Comparison of ENCODE assay signal across 16 cellular contexts in genomic region chr2:240428245-240428644, GRCh38.
"Had no signal": no experiment of that assay in that cellular context is flagged by ENCODE, and none has a peak within 500 bp of the region (broad histone marks: within the 10 kb centered on the region; RNA-seq: fewer than 3 reads in every experiment).

No MANE protein-coding gene starts in this region.

- H3K36me3 Mint-ChIP-seq: brain; stimulated activated effector memory CD8-positive, alpha-beta T cell treated with anti-CD3 and anti-CD28 coated beads, Interleukin-12 subunit alpha, Interleukin-12 subunit beta, amount 100 ng/mL, for 72 hours had no signal

- ATAC-seq: effector memory CD8-positive, alpha-beta T cell; left ventricle myocardium superior; stimulated activated effector memory CD8-positive, alpha-beta T cell treated with anti-CD3 and anti-CD28 coated beads, Interleukin-12 subunit alpha, Interleukin-12 subunit beta, amount 100 ng/mL, for 72 hours had no signal

- DNase-seq: activated gamma-delta T cell; amniotic stem cell; effector memory CD8-positive, alpha-beta T cell; hippocampal formation; left ventricle myocardium superior; mesenchymal stem cell; occipital lobe; sigmoid colon; SJCRH30; substantia nigra; upper lobe of left lung had no signal

- H3K27me3 ChIP-seq: sigmoid colon, SJCRH30, upper lobe of left lung had no signal

- H3K4me1 ChIP-seq: sigmoid colon, SJCRH30, upper lobe of left lung had no signal

- H3K4me1 Mint-ChIP-seq: nephron had no signal

- H3K9me3 Mint-ChIP-seq: effector memory CD8-positive, alpha-beta T cell; stimulated activated effector memory CD8-positive, alpha-beta T cell treated with anti-CD3 and anti-CD28 coated beads, Interleukin-12 subunit alpha, Interleukin-12 subunit beta, amount 100 ng/mL, for 72 hours had no signal

- H3K4me3 Mint-ChIP-seq: dendritic cell treated with granulocyte-macrophage colony-stimulating factor and Interleukin-4, amounts not matched to agents 40 ng/mL and 50 ng/mL, for 4 days; effector memory CD8-positive, alpha-beta T cell; nephron; stimulated activated effector memory CD8-positive, alpha-beta T cell treated with anti-CD3 and anti-CD28 coated beads, Interleukin-12 subunit alpha, Interleukin-12 subunit beta, amount 100 ng/mL, for 72 hours had no signal

- H3K27ac ChIP-seq: epithelial cell of prostate, sigmoid colon, SJCRH30, upper lobe of left lung had no signal

- H3K9me3 ChIP-seq: sigmoid colon, SJCRH30, upper lobe of left lung had no signal

- H3K36me3 ChIP-seq: sigmoid colon, SJCRH30, upper lobe of left lung had no signal

- H3K27ac Mint-ChIP-seq: dendritic cell treated with granulocyte-macrophage colony-stimulating factor and Interleukin-4, amounts not matched to agents 40 ng/mL and 50 ng/mL, for 4 days; effector memory CD8-positive, alpha-beta T cell; nephron; stimulated activated effector memory CD8-positive, alpha-beta T cell treated with anti-CD3 and anti-CD28 coated beads, Interleukin-12 subunit alpha, Interleukin-12 subunit beta, amount 100 ng/mL, for 72 hours had no signal

- H3K4me3 ChIP-seq: sigmoid colon, SJCRH30, upper lobe of left lung had no signal
